Comparison of ENCODE assay signal across 8 cellular contexts in genomic region chr6:139028658-139029469, GRCh38. TPM values are rescaled to one million over a fixed set of nuclear protein-coding genes. Genes with fewer than 3 reads are reported as not detected.
DNase-seq lines count a peak whose midpoint lies in the region; ATAC-seq and TF ChIP-seq lines count a peak whose summit lies in the region.

ABRACL (plus strand) TSS chr6:139028745; CDS start chr6:139034161, 5,416 bp downstream.

- no peak for TF ChIP-seq EP300 in gastroesophageal sphincter (IDR thresholded peaks at IDR 0.05)

- peak in 1 of 4 experiments; percentile 5 for TF ChIP-seq CTCF in gastroesophageal sphincter (IDR thresholded peaks at IDR 0.05)

- no peaks in the 10 kb centered on the region for H3K9me3 ChIP-seq in gastroesophageal sphincter

- ATAC-seq in GM21619 (IDR thresholded peaks at IDR 0.05; ENCODE audit: unreplicated experiment) (peak; percentile 54), gastroesophageal sphincter (peak; percentile 61)

- H3K27me3 ChIP-seq in gastroesophageal sphincter: no peaks in the 10 kb centered on the region

- peak within 1 kb of the TSS; percentile 57 to 93 for H3K4me3 ChIP-seq in gastroesophageal sphincter

- WGBS in gastroesophageal sphincter (ENCODE audit: low coverage in 1 of 2), 2 donors: 0% methylated on average over 1 of the region's 77 CpGs; no CpG with 5 or more reads in 1 of the 2 donors

- DNase-seq in DMS79 (lab: John Stamatoyannopoulos, UW) (peak; percentile 89), KBM-7 (peak; percentile 93), SIG-M5 treated with dmso at 0.1 percent for 504 hours (lab: John Stamatoyannopoulos, UW; ENCODE audit: unreplicated experiment) (peak; percentile 88), nucleus accumbens (lab: John Stamatoyannopoulos, UW) (peak in 44 of 56 donors; percentile 12 to 79 (median 47))
- peak; percentile 65 for DNase-seq in activated gamma-delta T cell treated with anti-CD3 and anti-CD28 coated beads, Interleukin-2, amount 50 U/mL, for 16 hours (ENCODE audit: low read depth)

- H3K36me3 ChIP-seq in gastroesophageal sphincter: no peaks in the 10 kb centered on the region

- in situ Hi-C loops in KBM-7 (cut with MboI; ENCODE audit: low pct_unique_long_range_greater_than_20kb, low sequenced_read_pairs): no loop called here

- TF ChIP-seq POLR2A in gastroesophageal sphincter (IDR thresholded peaks at IDR 0.05): peak in 1 of 2 donors; percentile 19

- peaks cover 0 to 21% (median 5%) of the 10 kb centered on the region in 3 donors for H3K4me1 ChIP-seq in gastroesophageal sphincter

- H3K27ac ChIP-seq in gastroesophageal sphincter (peak within 1 kb of the TSS in 3 of 4 donors; percentile 78 to 85 (median 79)), temporal lobe (ENCODE audit: low read depth, low read length) (no peak within 1 kb of the TSS)

RNA-seq across cellular contexts. Expression of gene ABRACL, which starts in this region (rescaled TPM):
- total RNA-seq in gastroesophageal sphincter (10 to 100 TPM in 1 of 4 donors, 1 to 10 TPM in 2, under 1 TPM in 1; 0.78 to 11.9 (median 8.4) TPM), temporal lobe (22.4 TPM)
